Comparison of ENCODE assay signal across 8 cellular contexts in genomic region chr6:12504325-12504966, GRCh38.
DNase-seq lines count a peak whose midpoint lies in the region; ATAC-seq, FAIRE-seq and TF ChIP-seq lines count a peak whose summit lies in the region.

No MANE protein-coding gene starts in this region.

- no peak overlapping the region for H3K27ac Mint-ChIP-seq in neural progenitor cell

- H3K36me3 ChIP-seq in neural progenitor cell, result no peaks in the 10 kb centered on the region

- FAIRE-seq in GM12891 (lab: Jason Lieb, UNC), result peak; percentile 65

- H3F3A ChIP-seq in neural progenitor cell (ENCODE audit: low read depth), result no peaks in the 10 kb centered on the region

- H3K4me1 Mint-ChIP-seq in neural progenitor cell, result no peaks in the 10 kb centered on the region

- ATAC-seq in HG03378 (IDR thresholded peaks at IDR 0.05; ENCODE audit: unreplicated experiment), result peak; percentile 47
- ATAC-seq in HG02610 (IDR thresholded peaks at IDR 0.05; ENCODE audit: unreplicated experiment), result no peak
- ATAC-seq in GM19463 (IDR thresholded peaks at IDR 0.05; ENCODE audit: unreplicated experiment), result no peak

- no peaks in the 10 kb centered on the region for H3K9me3 Mint-ChIP-seq in neural progenitor cell

- no peak overlapping the region for H3K27ac ChIP-seq in neural progenitor cell

- H2AFZ ChIP-seq in neural progenitor cell (replicated peaks), result no peak overlapping the region

- no peaks in the 10 kb centered on the region for H4K20me1 ChIP-seq in neural progenitor cell (ENCODE audit: low read depth)

- H3K9ac ChIP-seq in neural progenitor cell, result no peak overlapping the region

- in situ Hi-C loops in astrocyte of the cerebellum (cut with HindIII; ENCODE audit: low sequenced_read_pairs), result no loop called here

- no peak for DNase-seq in GM12891 (ENCODE audit: insufficient read length, low spot score)
- no peak for DNase-seq in astrocyte of the cerebellum (ENCODE audit: low read depth)
- DNase-seq in neural progenitor cell (ENCODE audit: low spot score), result peak; percentile 39
- no peak for DNase-seq in hippocampal formation (lab: John Stamatoyannopoulos, UW)
- no peak for DNase-seq in hypothalamus (lab: John Stamatoyannopoulos, UW)

- H3K4me3 ChIP-seq in astrocyte of the cerebellum (ENCODE audit: low read depth, low read length) (no peak overlapping the region), neural progenitor cell (no peak overlapping the region)

- H3K27me3 ChIP-seq in neural progenitor cell, result no peaks in the 10 kb centered on the region

- H3K4me1 ChIP-seq in neural progenitor cell, result no peaks in the 10 kb centered on the region

- TF ChIP-seq CTCF in astrocyte of the cerebellum (IDR thresholded peaks at IDR 0.05; ENCODE audit: low read depth, low read length, missing control alignments) (peak; percentile 39), neural progenitor cell (IDR thresholded peaks at IDR 0.05) (peak; percentile 59)

- no peak for TF ChIP-seq POLR2A in GM12891 (IDR thresholded peaks at IDR 0.05; ENCODE audit: low read depth, low read length)

- no peaks in the 10 kb centered on the region for H3K79me2 ChIP-seq in neural progenitor cell (ENCODE audit: low read depth)

- peaks cover 2% of the 10 kb centered on the region for H3K27me3 Mint-ChIP-seq in neural progenitor cell (ENCODE audit: insufficient read depth, low read depth)

- H3K4me3 Mint-ChIP-seq in neural progenitor cell, result no peak overlapping the region

- no peak overlapping the region for H3K4me2 ChIP-seq in neural progenitor cell

- no peaks in the 10 kb centered on the region for H3K36me3 Mint-ChIP-seq in neural progenitor cell

- H3K9me3 ChIP-seq in neural progenitor cell (ENCODE audit: low read depth), result no peaks in the 10 kb centered on the region

TF ChIP-seq in GM12891, 5 proteins besides CTCF, POLR2A, EP300 and RAD21:
- no peak for TF ChIP-seq POU2F2 (IDR thresholded peaks at IDR 0.05; ENCODE audit: low read depth, low read length)
- TF ChIP-seq POLR2AphosphoS5 (IDR thresholded peaks at IDR 0.05; ENCODE audit: low read depth, low read length), result no peak
- no peak for TF ChIP-seq SPI1 (IDR thresholded peaks at IDR 0.05; ENCODE audit: low read depth, low read length)
- no peak for TF ChIP-seq TAF1 (IDR thresholded peaks at IDR 0.05; ENCODE audit: low read depth, low read length)
- TF ChIP-seq PAX5 (IDR thresholded peaks at IDR 0.05; ENCODE audit: insufficient read depth, low read length, severe bottlenecking), result no peak
